25 cellular contexts compared by ENCODE assay signal in genomic region chr11:96002754-96003290, GRCh38.
"Had no signal": no experiment of that assay in that cellular context is flagged by ENCODE, and none has a peak within 500 bp of the region (broad histone marks: within the 10 kb centered on the region; RNA-seq: fewer than 3 reads in every experiment).

No MANE protein-coding gene starts in this region.

- DNase-seq: colonic mucosa; effector memory CD4-positive, alpha-beta T cell; esophagus squamous epithelium; foreskin melanocyte; left ventricle myocardium superior; lower lobe of right lung; naive thymus-derived CD8-positive, alpha-beta T cell; nephron progenitor cell; occipital lobe; ovary; posterior cingulate gyrus; psoas muscle; right cardiac atrium; spleen; stimulated activated CD4-positive, alpha-beta T cell treated with anti-CD3 and anti-CD28 coated beads, Interleukin-4, amount 100 ng/mL, for 4 hours; upper lobe of left lung; uterus had no signal

- H3K9me3 ChIP-seq: colonic mucosa, esophagus squamous epithelium, lower lobe of right lung, ovary, psoas muscle, spleen, thoracic aorta, tibial nerve, upper lobe of left lung, uterus had no signal

- FAIRE-seq: endothelial cell of umbilical vein, keratinocyte had no signal

- H3K4me3 ChIP-seq: colonic mucosa, esophagus squamous epithelium, lower lobe of right lung, ovary, psoas muscle, skin epidermis, spleen, thoracic aorta, tibial nerve, upper lobe of left lung, uterus had no signal

- H3K27ac ChIP-seq: colonic mucosa, lower lobe of right lung, spleen had no signal

- ATAC-seq: left ventricle myocardium superior; lower lobe of right lung; naive thymus-derived CD8-positive, alpha-beta T cell; psoas muscle; right cardiac atrium; stimulated activated memory B cell treated with anti-CD40 and anti-IgM and Interleukin-4, amounts not matched to agents 10 μg/mL and 1 μg/mL and 100 μg/mL, for 72 hours had no signal

- H3K27me3 Mint-ChIP-seq: dendritic cell treated with granulocyte-macrophage colony-stimulating factor and Interleukin-4, amounts not matched to agents 40 ng/mL and 50 ng/mL, for 4 days; naive thymus-derived CD8-positive, alpha-beta T cell; stimulated activated memory B cell treated with anti-CD40 and anti-IgM and Interleukin-4, amounts not matched to agents 10 μg/mL and 1 μg/mL and 100 μg/mL, for 72 hours; stimulated activated naive CD8-positive, alpha-beta T cell treated with anti-CD3 and anti-CD28 coated beads, Interleukin-15, Interleukin-2, amounts not matched to agents 100 ng/mL and 50 ng/mL, for 24 hours had no signal

- H3K27ac Mint-ChIP-seq: dendritic cell treated with granulocyte-macrophage colony-stimulating factor and Interleukin-4, amounts not matched to agents 40 ng/mL and 50 ng/mL, for 4 days; nephron progenitor cell; stimulated activated memory B cell treated with anti-CD40 and anti-IgM and Interleukin-4, amounts not matched to agents 10 μg/mL and 1 μg/mL and 100 μg/mL, for 72 hours; stimulated activated naive CD8-positive, alpha-beta T cell treated with anti-CD3 and anti-CD28 coated beads, Interleukin-15, Interleukin-2, amounts not matched to agents 100 ng/mL and 50 ng/mL, for 24 hours had no signal

- H3K4me1 ChIP-seq: colonic mucosa, psoas muscle, uterus had no signal

- H3K27me3 ChIP-seq: colonic mucosa, esophagus squamous epithelium, ovary, spleen, tibial nerve, upper lobe of left lung, uterus had no signal

- H3K4me3 Mint-ChIP-seq: dendritic cell treated with granulocyte-macrophage colony-stimulating factor and Interleukin-4, amounts not matched to agents 40 ng/mL and 50 ng/mL, for 4 days; nephron progenitor cell; stimulated activated memory B cell treated with anti-CD40 and anti-IgM and Interleukin-4, amounts not matched to agents 10 μg/mL and 1 μg/mL and 100 μg/mL, for 72 hours; stimulated activated naive CD8-positive, alpha-beta T cell treated with anti-CD3 and anti-CD28 coated beads, Interleukin-15, Interleukin-2, amounts not matched to agents 100 ng/mL and 50 ng/mL, for 24 hours had no signal

- H3K36me3 ChIP-seq: colonic mucosa, esophagus squamous epithelium, lower lobe of right lung, ovary, spleen, thoracic aorta, tibial nerve, upper lobe of left lung, uterus had no signal
